35 cellular contexts compared by ENCODE assay signal in the genomic region with DNA sequence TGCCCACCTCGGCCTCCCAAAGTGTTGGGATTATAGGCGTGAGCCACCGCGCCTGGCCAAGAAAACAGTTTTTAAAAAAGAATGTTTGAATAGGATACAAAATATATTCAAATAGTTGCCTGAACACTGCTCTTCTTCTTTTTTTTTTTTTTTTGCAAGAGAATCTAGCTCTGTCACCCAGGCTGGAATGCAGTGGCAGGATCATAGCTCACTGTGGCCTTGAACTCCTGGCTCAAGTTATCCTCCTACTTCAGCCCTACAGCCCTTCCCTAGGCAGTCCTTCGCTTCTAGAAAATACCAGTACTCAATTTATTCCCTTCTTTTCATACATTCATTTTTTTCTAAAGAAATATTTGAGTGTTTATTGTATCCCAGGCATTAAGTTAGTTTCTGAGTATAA.
"Had no signal": no experiment of that assay in that cellular context is flagged by ENCODE, and none has a peak within 500 bp of the region (broad histone marks: within the 10 kb centered on the region; RNA-seq: fewer than 3 reads in every experiment).

No MANE protein-coding gene starts in this region.

- H3K9me3 ChIP-seq: ascending aorta had no signal

- H3K27me3 ChIP-seq: ascending aorta, cardiac muscle cell had no signal

- H3K27ac ChIP-seq: ascending aorta, cardiac muscle cell, VCaP had no signal

- H3K4me3 Mint-ChIP-seq: activated B cell treated with CpG ODN at 0.5 μM for 24 hours; activated CD4-positive, alpha-beta memory T cell treated with anti-CD3 and anti-CD28 coated beads for 36 hours; activated CD4-positive, alpha-beta T cell treated with anti-CD3 and anti-CD28 coated beads, Interleukin-2, amount 10 ng/mL, durations not matched to agents 24 days and 14 days; activated CD8-positive, alpha-beta T cell treated with anti-CD3 and anti-CD28 coated beads for 36 hours; activated naive CD4-positive, alpha-beta T cell treated with anti-CD3 and anti-CD28 coated beads for 36 hours; activated naive CD8-positive, alpha-beta T cell treated with anti-CD3 and anti-CD28 coated beads for 36 hours; activated T-cell treated with anti-CD3 and anti-CD28 coated beads, Interleukin-2, amount 50 U/mL, for 4 hours; activated T-cell treated with anti-CD3 and anti-CD28 coated beads, Interleukin-2, amount 50 U/mL, for 72 hours; activated T-helper 1 cell treated with anti-CD3 and anti-CD28 coated beads, Interleukin-12 subunit alpha, Interleukin-12 subunit beta, Interleukin-2, Interleukin-4 antibody, amounts not matched to agents 30 ng/mL and 10 ng/mL and 1 ng/mL, durations not matched to agents 14 hours and 24 hours and 36 hours; activated T-helper 17 cell treated with anti-CD3 and anti-CD28 coated beads, Interleukin-2, amount 50 U/mL, for 72 hours; brain; central memory CD8-positive, alpha-beta T cell; T-cell; T-helper 2 cell treated with Interferon-gamma antibody and Interleukin-4, amounts not matched to agents 5 μg/mL and 100 μg/mL, for 36 hours had no signal

- H3K27ac Mint-ChIP-seq: activated B cell treated with CpG ODN at 0.5 μM for 24 hours; activated CD4-positive, alpha-beta memory T cell treated with anti-CD3 and anti-CD28 coated beads for 36 hours; activated CD4-positive, alpha-beta T cell treated with anti-CD3 and anti-CD28 coated beads, Interleukin-2, amount 10 ng/mL, durations not matched to agents 24 days and 14 days; activated CD8-positive, alpha-beta T cell treated with anti-CD3 and anti-CD28 coated beads for 36 hours; activated naive CD4-positive, alpha-beta T cell treated with anti-CD3 and anti-CD28 coated beads for 36 hours; activated naive CD4-positive, alpha-beta T cell treated with anti-CD3 and anti-CD28 coated beads, Interleukin-2, amount 50 U/mL, for 72 hours; activated naive CD8-positive, alpha-beta T cell treated with anti-CD3 and anti-CD28 coated beads for 36 hours; activated T-cell treated with anti-CD3 and anti-CD28 coated beads, Interleukin-2, amount 50 U/mL, for 72 hours; activated T-helper 1 cell treated with anti-CD3 and anti-CD28 coated beads, Interleukin-12 subunit alpha, Interleukin-12 subunit beta, Interleukin-2, Interleukin-4 antibody, amounts not matched to agents 30 ng/mL and 10 ng/mL and 1 ng/mL, durations not matched to agents 14 hours and 24 hours and 36 hours; activated T-helper 17 cell treated with anti-CD3 and anti-CD28 coated beads, Interleukin-2, amount 50 U/mL, for 72 hours; brain; T-cell; T-helper 2 cell treated with Interferon-gamma antibody and Interleukin-4, amounts not matched to agents 5 μg/mL and 100 μg/mL, for 36 hours had no signal

- H3K36me3 ChIP-seq: ascending aorta, cardiac muscle cell had no signal

- H3K36me3 Mint-ChIP-seq: activated CD4-positive, alpha-beta memory T cell treated with anti-CD3 and anti-CD28 coated beads for 36 hours; activated naive CD4-positive, alpha-beta T cell treated with anti-CD3 and anti-CD28 coated beads, Interleukin-2, amount 50 U/mL, for 72 hours; activated naive CD8-positive, alpha-beta T cell treated with anti-CD3 and anti-CD28 coated beads for 36 hours; T-cell had no signal

- ATAC-seq: activated CD8-positive, alpha-beta T cell treated with anti-CD3 and anti-CD28 coated beads for 36 hours; activated naive CD4-positive, alpha-beta T cell treated with anti-CD3 and anti-CD28 coated beads, Interleukin-2, amount 50 U/mL, for 72 hours; activated T-cell treated with anti-CD3 and anti-CD28 coated beads, Interleukin-2, amount 50 U/mL, for 4 hours; activated T-cell treated with anti-CD3 and anti-CD28 coated beads, Interleukin-2, amount 50 U/mL, for 72 hours; activated T-helper 17 cell treated with anti-CD3 and anti-CD28 coated beads, Interleukin-2, amount 50 U/mL, for 72 hours; T-cell had no signal

- H3K4me3 ChIP-seq: ascending aorta, cardiac muscle cell had no signal

- H3K27me3 Mint-ChIP-seq: activated B cell treated with CpG ODN at 0.5 μM for 24 hours; activated CD4-positive, alpha-beta memory T cell treated with anti-CD3 and anti-CD28 coated beads for 36 hours; activated CD4-positive, alpha-beta T cell treated with anti-CD3 and anti-CD28 coated beads, Interleukin-2, amount 10 ng/mL, durations not matched to agents 24 days and 14 days; activated CD8-positive, alpha-beta T cell treated with anti-CD3 and anti-CD28 coated beads for 36 hours; activated naive CD8-positive, alpha-beta T cell treated with anti-CD3 and anti-CD28 coated beads for 36 hours; activated T-helper 17 cell treated with anti-CD3 and anti-CD28 coated beads, Interleukin-2, amount 50 U/mL, for 72 hours; brain; central memory CD8-positive, alpha-beta T cell; T-cell had no signal

- DNase-seq: activated B cell treated with CpG ODN at 0.5 μM for 24 hours; activated CD4-positive, alpha-beta memory T cell treated with anti-CD3 and anti-CD28 coated beads for 36 hours; activated CD4-positive, alpha-beta T cell treated with anti-CD3 and anti-CD28 coated beads for 4 hours; activated CD4-positive, alpha-beta T cell treated with anti-CD3 and anti-CD28 coated beads, Interleukin-2, amount 10 ng/mL, durations not matched to agents 24 days and 14 days; activated CD4-positive, alpha-beta T cell treated with anti-CD3 and anti-CD28 coated beads, Interleukin-2, amount 50 U/mL, for 1 hour; activated CD4-positive, alpha-beta T cell treated with anti-CD3 and anti-CD28 coated beads, Interleukin-2, amount 50 U/mL, for 4 hours; activated CD4-positive, CD25-positive, alpha-beta regulatory T cell treated with anti-CD3 and anti-CD28 coated beads, Interleukin-2, amount 50 U/mL, for 72 hours; activated CD8-positive, alpha-beta memory T cell treated with anti-CD3 and anti-CD28 coated beads, Interleukin-2, amount 50 U/mL, for 4 hours; activated CD8-positive, alpha-beta T cell treated with anti-CD3 and anti-CD28 coated beads for 36 hours; activated effector memory CD4-positive, alpha-beta T cell treated with anti-CD3 and anti-CD28 coated beads, Interleukin-2, amount 50 U/mL, for 16 hours; activated gamma-delta T cell treated with Interleukin-2 at 50 U/mL for 16 hours; activated naive CD4-positive, alpha-beta T cell; activated naive CD4-positive, alpha-beta T cell treated with anti-CD3 and anti-CD28 coated beads for 36 hours; activated naive CD4-positive, alpha-beta T cell treated with anti-CD3 and anti-CD28 coated beads, Interleukin-2, amount 50 U/mL, for 16 hours; activated naive CD8-positive, alpha-beta T cell treated with anti-CD3 and anti-CD28 coated beads for 36 hours; activated T-cell treated with anti-CD3 and anti-CD28 coated beads for 4 hours; activated T-cell treated with anti-CD3 and anti-CD28 coated beads, Interleukin-2, amount 50 U/mL, for 1 hour; activated T-cell treated with anti-CD3 and anti-CD28 coated beads, Interleukin-2, amount 50 U/mL, for 4 hours; activated T-cell treated with anti-CD3 and anti-CD28 coated beads, Interleukin-2, amount 50 U/mL, for 72 hours; amygdala; anterior cingulate cortex; caudate nucleus; cerebellar nuclear complex; T-cell; T-helper 2 cell; T-helper 9 cell had no signal

- H3K9me3 Mint-ChIP-seq: activated B cell treated with CpG ODN at 0.5 μM for 24 hours; activated CD4-positive, alpha-beta memory T cell treated with anti-CD3 and anti-CD28 coated beads for 36 hours; activated CD4-positive, alpha-beta T cell treated with anti-CD3 and anti-CD28 coated beads, Interleukin-2, amount 10 ng/mL, durations not matched to agents 24 days and 14 days; activated CD8-positive, alpha-beta T cell treated with anti-CD3 and anti-CD28 coated beads for 36 hours; activated naive CD4-positive, alpha-beta T cell treated with anti-CD3 and anti-CD28 coated beads for 36 hours; activated naive CD4-positive, alpha-beta T cell treated with anti-CD3 and anti-CD28 coated beads, Interleukin-2, amount 50 U/mL, for 72 hours; activated naive CD8-positive, alpha-beta T cell treated with anti-CD3 and anti-CD28 coated beads for 36 hours; activated T-cell treated with anti-CD3 and anti-CD28 coated beads, Interleukin-2, amount 50 U/mL, for 4 hours; activated T-cell treated with anti-CD3 and anti-CD28 coated beads, Interleukin-2, amount 50 U/mL, for 72 hours; activated T-helper 1 cell treated with anti-CD3 and anti-CD28 coated beads, Interleukin-12 subunit alpha, Interleukin-12 subunit beta, Interleukin-2, Interleukin-4 antibody, amounts not matched to agents 30 ng/mL and 10 ng/mL and 1 ng/mL, durations not matched to agents 14 hours and 24 hours and 36 hours; activated T-helper 17 cell treated with anti-CD3 and anti-CD28 coated beads, Interleukin-2, amount 50 U/mL, for 72 hours; brain; central memory CD8-positive, alpha-beta T cell; T-cell; T-helper 2 cell treated with Interferon-gamma antibody and Interleukin-4, amounts not matched to agents 5 μg/mL and 100 μg/mL, for 36 hours had no signal
